24 cellular contexts compared by ENCODE assay signal in genomic region chr13:111130111-111130508, GRCh38.
"Had no signal": no experiment of that assay in that cellular context is flagged by ENCODE, and none has a peak within 500 bp of the region (broad histone marks: within the 10 kb centered on the region; RNA-seq: fewer than 3 reads in every experiment).

No MANE protein-coding gene starts in this region.

- DNase-seq: activated CD4-positive, alpha-beta T cell treated with anti-CD3 and anti-CD28 coated beads for 36 hours; activated CD4-positive, alpha-beta T cell treated with anti-CD3 and anti-CD28 coated beads, Interleukin-2, amount 50 U/mL, for 48 hours; activated gamma-delta T cell; adrenal gland; cerebellar nuclear complex; cortex of kidney; erythroblast; foreskin melanocyte; glutamatergic neuron; hypothalamus; kidney; midbrain; nephron progenitor cell; stimulated activated CD4-positive, alpha-beta T cell treated with anti-CD3 and anti-CD28 coated beads, Interleukin-12 subunit alpha, Interleukin-12 subunit beta, amount 100 ng/mL, for 4 hours; stimulated activated CD4-positive, alpha-beta T cell treated with anti-CD3 and anti-CD28 coated beads, Interleukin-1b, Interleukin-23, amount 100 ng/mL, for 48 hours; stimulated activated CD8-positive, alpha-beta memory T cell treated with anti-CD3 and anti-CD28 coated beads, Interleukin-4, amount 100 ng/mL, for 48 hours; stimulated activated naive CD4-positive, alpha-beta T cell treated with Interleukin-2 at 50 U/mL for 16 hours; tibial artery had no signal

- H3K27ac ChIP-seq: adrenal gland, prostate gland, right atrium auricular region, tibial artery had no signal

- H3K4me1 ChIP-seq: adrenal gland, prostate gland, right atrium auricular region had no signal

- H3K36me3 ChIP-seq: adrenal gland, prostate gland, right atrium auricular region, tibial artery had no signal

- H3K27me3 ChIP-seq: adrenal gland, right atrium auricular region, tibial artery had no signal

- ATAC-seq: activated CD4-positive, alpha-beta T cell treated with anti-CD3 and anti-CD28 coated beads for 36 hours; activated naive CD4-positive, alpha-beta T cell treated with anti-CD3 and anti-CD28 coated beads, Interleukin-2, amount 50 U/mL, for 72 hours; left lobe of liver; WTC11 had no signal

- H3K9me3 ChIP-seq: adrenal gland, prostate gland, right atrium auricular region, tibial artery had no signal

- H3K4me3 ChIP-seq: adrenal gland, lung, prostate gland, right atrium auricular region, tibial artery had no signal
